In genomic region chr2:142422769-142423168, GRCh38 we compare ENCODE assay signal across 22 cellular contexts.
"Had no signal": no experiment of that assay in that cellular context is flagged by ENCODE, and none has a peak within 500 bp of the region (broad histone marks: within the 10 kb centered on the region; RNA-seq: fewer than 3 reads in every experiment).

No MANE protein-coding gene starts in this region.

- H3K4me1 ChIP-seq: esophagus muscularis mucosa, foreskin keratinocyte, gastroesophageal sphincter, heart left ventricle, left lung, prostate gland, spleen, testis, tibial artery, upper lobe of left lung had no signal

- H3K4me3 ChIP-seq: esophagus muscularis mucosa, gastroesophageal sphincter, heart left ventricle, hepatocyte, left lung, prostate gland, skin epidermis, spleen, testis, tibial artery, upper lobe of left lung had no signal

- ATAC-seq: foreskin keratinocyte; gastroesophageal sphincter; heart left ventricle; left lung; naive thymus-derived CD4-positive, alpha-beta T cell; right cardiac atrium; stimulated activated memory B cell treated with anti-CD40 and anti-IgM and Interleukin-4, amounts not matched to agents 10 μg/mL and 1 μg/mL and 100 μg/mL, for 72 hours; stimulated activated naive CD8-positive, alpha-beta T cell treated with anti-CD3 and anti-CD28 coated beads, Interleukin-15, Interleukin-2, amounts not matched to agents 100 U/mL and 50 U/mL, for 24 hours had no signal

- H3K9me3 ChIP-seq: esophagus muscularis mucosa, gastroesophageal sphincter, heart left ventricle, left lung, prostate gland, spleen, testis, tibial artery, upper lobe of left lung had no signal

- H3K36me3 ChIP-seq: esophagus muscularis mucosa, gastroesophageal sphincter, heart left ventricle, left lung, prostate gland, spleen, tibial artery, upper lobe of left lung had no signal

- DNase-seq: effector CD8-positive, alpha-beta T cell; endodermal cell; foreskin keratinocyte; heart left ventricle; kidney; left lung; naive thymus-derived CD4-positive, alpha-beta T cell; nucleus accumbens; right cardiac atrium; spleen; stimulated activated CD4-positive, alpha-beta T cell treated with anti-CD3 and anti-CD28 coated beads, Interleukin-4, amount 100 ng/mL, for 4 hours; stimulated activated naive CD8-positive, alpha-beta T cell treated with anti-CD3 and anti-CD28 coated beads, Interleukin-15, Interleukin-2, amounts not matched to agents 100 U/mL and 50 U/mL, for 24 hours; substantia nigra; testis; tibial artery; upper lobe of left lung had no signal
